ENCODE assay signal across 1 cellular context in the genomic region with DNA sequence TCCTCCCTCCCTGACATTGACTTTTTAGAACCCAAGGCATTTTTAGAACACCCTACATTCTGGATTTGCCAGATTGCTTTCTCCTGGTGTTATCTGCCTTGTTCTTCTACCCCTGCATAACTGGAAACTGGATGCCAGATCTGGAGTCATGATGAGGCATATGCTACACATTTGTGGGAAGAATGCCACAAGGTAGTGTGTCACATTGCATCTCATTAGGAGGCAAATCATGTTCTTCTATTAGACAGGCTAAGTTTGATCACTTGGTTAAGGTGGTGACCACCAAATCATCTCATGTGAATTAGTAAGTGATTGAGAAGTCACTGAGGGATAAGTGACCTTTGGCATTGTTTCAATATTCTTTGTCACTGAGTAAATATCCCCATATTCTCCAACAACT.
TF ChIP-seq lines count a peak whose summit lies in the region.

No MANE protein-coding gene starts in this region.

TF ChIP-seq in HepG2, 621 proteins besides CTCF, POLR2A, EP300 and RAD21:
- TF ChIP-seq ZNF264 (CRISPR knock-in tag; IDR thresholded peaks at IDR 0.05) = no peak
- TF ChIP-seq, protein P1, sequence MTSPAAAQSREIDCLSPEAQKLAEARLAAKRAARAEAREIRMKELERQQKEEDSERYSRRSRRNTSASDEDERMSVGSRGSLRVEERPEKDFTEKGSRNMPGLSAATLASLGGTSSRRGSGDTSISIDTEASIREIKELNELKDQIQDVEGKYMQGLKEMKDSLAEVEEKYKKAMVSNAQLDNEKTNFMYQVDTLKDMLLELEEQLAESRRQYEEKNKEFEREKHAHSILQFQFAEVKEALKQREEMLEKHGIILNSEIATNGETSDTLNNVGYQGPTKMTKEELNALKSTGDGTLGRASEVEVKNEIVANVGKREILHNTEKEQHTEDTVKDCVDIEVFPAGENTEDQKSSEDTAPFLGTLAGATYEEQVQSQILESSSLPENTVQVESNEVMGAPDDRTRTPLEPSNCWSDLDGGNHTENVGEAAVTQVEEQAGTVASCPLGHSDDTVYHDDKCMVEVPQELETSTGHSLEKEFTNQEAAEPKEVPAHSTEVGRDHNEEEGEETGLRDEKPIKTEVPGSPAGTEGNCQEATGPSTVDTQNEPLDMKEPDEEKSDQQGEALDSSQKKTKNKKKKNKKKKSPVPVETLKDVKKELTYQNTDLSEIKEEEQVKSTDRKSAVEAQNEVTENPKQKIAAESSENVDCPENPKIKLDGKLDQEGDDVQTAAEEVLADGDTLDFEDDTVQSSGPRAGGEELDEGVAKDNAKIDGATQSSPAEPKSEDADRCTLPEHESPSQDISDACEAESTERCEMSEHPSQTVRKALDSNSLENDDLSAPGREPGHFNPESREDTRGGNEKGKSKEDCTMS (CRISPR knock-in tag; conservative IDR thresholded peaks at IDR 0.05) = no peak
- 0 out of 2 replicates have a peak, but pooled peaks have one; percentile 31 for TF ChIP-seq PPARG (CRISPR knock-in tag; conservative IDR thresholded peaks at IDR 0.05)
- TF ChIP-seq, protein P2, sequence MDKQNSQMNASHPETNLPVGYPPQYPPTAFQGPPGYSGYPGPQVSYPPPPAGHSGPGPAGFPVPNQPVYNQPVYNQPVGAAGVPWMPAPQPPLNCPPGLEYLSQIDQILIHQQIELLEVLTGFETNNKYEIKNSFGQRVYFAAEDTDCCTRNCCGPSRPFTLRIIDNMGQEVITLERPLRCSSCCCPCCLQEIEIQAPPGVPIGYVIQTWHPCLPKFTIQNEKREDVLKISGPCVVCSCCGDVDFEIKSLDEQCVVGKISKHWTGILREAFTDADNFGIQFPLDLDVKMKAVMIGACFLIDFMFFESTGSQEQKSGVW (CRISPR knock-in tag; IDR thresholded peaks at IDR 0.05; ENCODE audit: borderline replicate concordance) = no peak
- no peak for TF ChIP-seq ZSCAN29 (CRISPR knock-in tag; conservative IDR thresholded peaks at IDR 0.05)
- TF ChIP-seq, protein P3, sequence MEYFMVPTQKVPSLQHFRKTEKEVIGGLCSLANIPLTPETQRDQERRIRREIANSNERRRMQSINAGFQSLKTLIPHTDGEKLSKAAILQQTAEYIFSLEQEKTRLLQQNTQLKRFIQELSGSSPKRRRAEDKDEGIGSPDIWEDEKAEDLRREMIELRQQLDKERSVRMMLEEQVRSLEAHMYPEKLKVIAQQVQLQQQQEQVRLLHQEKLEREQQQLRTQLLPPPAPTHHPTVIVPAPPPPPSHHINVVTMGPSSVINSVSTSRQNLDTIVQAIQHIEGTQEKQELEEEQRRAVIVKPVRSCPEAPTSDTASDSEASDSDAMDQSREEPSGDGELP (IDR thresholded peaks at IDR 0.05; ENCODE audit: borderline replicate concordance, low read depth) = no peak
- no peak for TF ChIP-seq CEBPB (IDR thresholded peaks at IDR 0.05; ENCODE audit: borderline replicate concordance, low read depth, low read length)
- TF ChIP-seq, protein P4, sequence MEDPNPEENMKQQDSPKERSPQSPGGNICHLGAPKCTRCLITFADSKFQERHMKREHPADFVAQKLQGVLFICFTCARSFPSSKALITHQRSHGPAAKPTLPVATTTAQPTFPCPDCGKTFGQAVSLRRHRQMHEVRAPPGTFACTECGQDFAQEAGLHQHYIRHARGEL (CRISPR knock-in tag; IDR thresholded peaks at IDR 0.05) = no peak
- no peak for TF ChIP-seq ZNF24 (IDR thresholded peaks at IDR 0.05)
